In genomic region chr11:77055056-77055680, GRCh38 we compare ENCODE assay signal across 22 cellular contexts. TPM values are rescaled to one million over a fixed set of nuclear protein-coding genes. Genes with fewer than 3 reads are reported as not detected.
DNase-seq lines count a peak whose midpoint lies in the region; ATAC-seq and TF ChIP-seq lines count a peak whose summit lies in the region.
"Had no signal": no experiment of that assay in that cellular context is flagged by ENCODE, and none has a peak within 500 bp of the region (broad histone marks: within the 10 kb centered on the region; RNA-seq: fewer than 3 reads in every experiment).

No MANE protein-coding gene starts in this region.

- H3K4me3 ChIP-seq in adrenal gland (no peak overlapping the region), endodermal cell (ENCODE audit: low read length) (no peak overlapping the region), stomach (no peak overlapping the region)
- H3K4me3 ChIP-seq: GM23248, SK-N-MC had no signal

- ATAC-seq in activated CD8-positive, alpha-beta T cell treated with anti-CD3 and anti-CD28 coated beads for 36 hours, result no peak
- ATAC-seq: CD8-positive, alpha-beta T cell had no signal

- H3K27ac ChIP-seq in adrenal gland (peak overlapping the region in 3 of 5 donors; percentile 19 to 56 (median 55)), endodermal cell (ENCODE audit: low read depth, low read length) (no peak overlapping the region), stomach (no peak overlapping the region)
- H3K27ac ChIP-seq: GM23248, SK-N-MC had no signal

- H3K4me1 ChIP-seq in adrenal gland (replicated peaks in 1 of 2) (no peaks in the 10 kb centered on the region), endodermal cell (ENCODE audit: control insufficient read depth, insufficient read depth, low read length) (no peaks in the 10 kb centered on the region), stomach (no peaks in the 10 kb centered on the region)
- H3K4me1 ChIP-seq: Caco-2 had no signal

- TF ChIP-seq POLR2A in adrenal gland (IDR thresholded peaks at IDR 0.05) (no peak), stomach (IDR thresholded peaks at IDR 0.05) (no peak)

- no peaks in the 10 kb centered on the region for H3K27me3 ChIP-seq in adrenal gland
- H3K27me3 ChIP-seq in endodermal cell (ENCODE audit: control insufficient read depth, insufficient read depth, low read length, poor library complexity, severe bottlenecking), result no peaks in the 10 kb centered on the region
- H3K27me3 ChIP-seq in stomach, result no peaks in the 10 kb centered on the region

- CTCF ChIA-PET in activated CD8-positive, alpha-beta T cell treated with anti-CD3 and anti-CD28 coated beads for 36 hours (lab: Charles Lee), result interaction anchor here (1.4 to 5.0 kb wide), 5 partner anchors 10 to 135 kb away, joined by 3 to 46 read pairs (median 6); no protein-coding TSS in a partner anchor

- H3K9me3 Mint-ChIP-seq in endodermal cell, result peaks cover 27% of the 10 kb centered on the region
- H3K9me3 Mint-ChIP-seq in activated CD8-positive, alpha-beta T cell treated with anti-CD3 and anti-CD28 coated beads for 36 hours, result peaks cover 10% of the 10 kb centered on the region

- no peak overlapping the region for H3K4me3 Mint-ChIP-seq in endodermal cell
- H3K4me3 Mint-ChIP-seq in activated CD8-positive, alpha-beta T cell treated with anti-CD3 and anti-CD28 coated beads for 36 hours, result no peak overlapping the region
- H3K4me3 Mint-ChIP-seq: CD8-positive, alpha-beta T cell; H9 had no signal

- H3K36me3 ChIP-seq in adrenal gland (replicated peaks in 1 of 2) (no peaks in the 10 kb centered on the region), endodermal cell (ENCODE audit: control insufficient read depth, insufficient read depth, low read length) (no peaks in the 10 kb centered on the region), stomach (no peaks in the 10 kb centered on the region)

- no peaks in the 10 kb centered on the region for H3K9me3 ChIP-seq in adrenal gland (replicated peaks in 1 of 3)
- H3K9me3 ChIP-seq in endodermal cell (ENCODE audit: control insufficient read depth, low read length), result peaks cover 16% of the 10 kb centered on the region
- H3K9me3 ChIP-seq in stomach, result peaks cover 9 to 27% (median 19%) of the 10 kb centered on the region in 4 donors

- DNase-seq in adrenal gland (peak in 3 of 7 donors; percentile 15 to 63 (median 15)), endodermal cell (peak; percentile 17), left kidney (ENCODE audit: low read depth, low spot score) (peak; percentile 32), retina (peak; percentile 60), stomach (no peak), EL (no peak)
- DNase-seq in activated CD8-positive, alpha-beta T cell treated with anti-CD3 and anti-CD28 coated beads for 36 hours, result no peak
- DNase-seq: C1 segment of cervical spinal cord; CD8-positive, alpha-beta T cell; DMS79; GF-D8; GM23248; H9; KG1; MM.1S; NCI-H2081; NCI-H2227 treated with DMSO at 0.1 percent for 48 hours; SIG-M5 had no signal

- H3K27ac Mint-ChIP-seq in endodermal cell, result no peak overlapping the region
- H3K27ac Mint-ChIP-seq in activated CD8-positive, alpha-beta T cell treated with anti-CD3 and anti-CD28 coated beads for 36 hours, result no peak overlapping the region
- H3K27ac Mint-ChIP-seq: CD8-positive, alpha-beta T cell had no signal

- no peak overlapping the region for H3K9ac ChIP-seq in endodermal cell (ENCODE audit: extremely low read depth, low read length, poor library complexity, severe bottlenecking)
- H3K9ac ChIP-seq: GM23248 had no signal

- WGBS in adrenal gland, 4 donors, result 48 to 68% (median 60%) methylated on average over 4 to 5 of the region's 5 CpGs
- 79 to 98% methylated on average over 3 to 5 of the region's 5 CpGs for WGBS in endodermal cell (ENCODE audit: insufficient coverage in 1 of 2, insufficient read length in 1 of 2), 2 experiments
- WGBS in stomach, 5 donors, result 65 to 81% (median 72%) methylated on average over 5 of the region's 5 CpGs

- H3K36me3 Mint-ChIP-seq in endodermal cell (ENCODE audit: low read depth), result no peaks in the 10 kb centered on the region
- H3K36me3 Mint-ChIP-seq in activated CD8-positive, alpha-beta T cell treated with anti-CD3 and anti-CD28 coated beads for 36 hours (ENCODE audit: low read depth), result no peaks in the 10 kb centered on the region

- TF ChIP-seq CTCF in adrenal gland (IDR thresholded peaks at IDR 0.05) (no peak), endodermal cell (conservative IDR thresholded peaks at IDR 0.05) (no peak), stomach (IDR thresholded peaks at IDR 0.05) (no peak)
- no peak for TF ChIP-seq CTCF in activated CD8-positive, alpha-beta T cell treated with anti-CD3 and anti-CD28 coated beads for 36 hours (IDR thresholded peaks at IDR 0.05)

- H3K4me1 Mint-ChIP-seq in endodermal cell, result no peaks in the 10 kb centered on the region
- H3K4me1 Mint-ChIP-seq in activated CD8-positive, alpha-beta T cell treated with anti-CD3 and anti-CD28 coated beads for 36 hours (ENCODE audit: low read depth), result no peaks in the 10 kb centered on the region

- intact Hi-C loops in adrenal gland (cut with DNase I), result no loop called here
- intact Hi-C loops in activated CD8-positive, alpha-beta T cell treated with anti-CD3 and anti-CD28 coated beads for 36 hours (cut with micrococcal nuclease), result no loop called here
- intact Hi-C loops in stomach (cut with DNase I; ENCODE audit: low total_unique reads), result no loop called here

- TF ChIP-seq EP300 in stomach (IDR thresholded peaks at IDR 0.05), result no peak

- POLR2A ChIA-PET in activated CD8-positive, alpha-beta T cell treated with anti-CD3 and anti-CD28 coated beads for 36 hours (lab: Charles Lee), result interaction anchor here (1.3 kb wide), 1 partner anchor 28 kb away, joined by 4 read pairs; no protein-coding TSS in a partner anchor

- peaks cover 18% of the 10 kb centered on the region for H3K27me3 Mint-ChIP-seq in endodermal cell (ENCODE audit: insufficient read depth)
- no peaks in the 10 kb centered on the region for H3K27me3 Mint-ChIP-seq in activated CD8-positive, alpha-beta T cell treated with anti-CD3 and anti-CD28 coated beads for 36 hours

RNA-seq across cellular contexts. Expression of gene CAPN5, which starts 11.6 kb away (rescaled TPM):
- total RNA-seq in adrenal gland (10 to 100 TPM in 7 of 8 donors, 1 to 10 TPM in 1; 8.5 to 29.6 (median 21.3) TPM), endodermal cell (10 to 100 TPM; 17.5 to 21.5 TPM), stomach (100 to 1,000 TPM in 2 of 5 donors, 10 to 100 TPM in 3; 36.4 to 110 (median 86.2) TPM)
- polyA plus RNA-seq in adrenal gland (10 to 100 TPM in 2 of 3 donors, 1 to 10 TPM in 1; 7.7 to 27.8 (median 12.3) TPM), stomach (10 to 100 TPM; 10.0 to 53.0 (median 21.7) TPM)
- 12.3 TPM for polyA plus RNA-seq in endodermal cell (2013, experiment 1 of 2)
- 14.8 TPM for polyA plus RNA-seq in endodermal cell (2013, experiment 2 of 2)
- 1 to 10 TPM; 1.6 to 2.2 TPM for total RNA-seq in activated CD8-positive, alpha-beta T cell treated with anti-CD3 and anti-CD28 coated beads for 36 hours

RNA-seq across cellular contexts. Expression of gene B3GNT6, which starts 21.0 kb away (rescaled TPM):
- total RNA-seq in adrenal gland, result not detected
- not detected for polyA plus RNA-seq in adrenal gland
- total RNA-seq in endodermal cell, result not detected
- polyA plus RNA-seq in endodermal cell (2013, experiment 1 of 2), result not detected
- polyA plus RNA-seq in endodermal cell (2013, experiment 2 of 2), result not detected
- total RNA-seq in activated CD8-positive, alpha-beta T cell treated with anti-CD3 and anti-CD28 coated beads for 36 hours, result not detected
- 100 to 1,000 TPM in 1 of 5 donors, 10 to 100 TPM in 4; 14.5 to 164 (median 61.3) TPM for total RNA-seq in stomach
- 1 to 10 TPM in 2 of 3 donors, under 1 TPM in 1; 0.55 to 5.3 (median 3.1) TPM for polyA plus RNA-seq in stomach
- total RNA-seq: A673; Caco-2; CD8-positive, alpha-beta T cell; GM23248; H9; NCI-H460 had no signal
- polyA plus RNA-seq: GM23248 had no signal

RNA-seq across cellular contexts. Expression of gene OMP, which starts 47.5 kb away (rescaled TPM):
- total RNA-seq in adrenal gland (under 1 TPM in 2 of 8 donors, not detected in 6; 0.50 to 0.92 TPM), endodermal cell (1 to 10 TPM; 1.6 to 1.7 TPM), stomach (10 to 100 TPM in 3 of 5 donors, 1 to 10 TPM in 1, not detected in 1; 2.6 to 63.7 (median 28.3) TPM)
- polyA plus RNA-seq in adrenal gland (1 to 10 TPM in 1 of 3 donors, not detected in 2; 1.6 TPM), stomach (1 to 10 TPM in 1 of 3 donors, not detected in 2; 1.1 TPM)
- not detected for polyA plus RNA-seq in endodermal cell (2013, experiment 1 of 2)
- not detected for polyA plus RNA-seq in endodermal cell (2013, experiment 2 of 2)
- total RNA-seq in activated CD8-positive, alpha-beta T cell treated with anti-CD3 and anti-CD28 coated beads for 36 hours, result not detected
- total RNA-seq: A673, GM23248, H9, NCI-H460 had no signal
- polyA plus RNA-seq: GM23248 had no signal

Comparison
In these comparisons a context has a peak if more than half of its experiments do, and no peak if none do; other contexts are left out.
1. DNase-seq: peak in endodermal cell (single experiment), left kidney (single experiment) and retina (single experiment); none in activated CD8-positive, alpha-beta T cell treated with anti-CD3 and anti-CD28 coated beads for 36 hours (single experiment), stomach (single experiment) and EL (single experiment).
2. H3K27ac ChIP-seq: peak in adrenal gland (3 of 5); none in endodermal cell (single experiment) and stomach (0 of 5).
3. RNA of gene B3GNT6, which starts 21.0 kb away (total RNA-seq): 14.5 to 164 TPM in stomach; not detected in activated CD8-positive, alpha-beta T cell treated with anti-CD3 and anti-CD28 coated beads for 36 hours, not detected in endodermal cell and not detected in adrenal gland; every median in the first group is over 10 times any median in the second.